Comparison of ENCODE assay signal across 11 cellular contexts in genomic region chr1:226632169-226632884, GRCh38.
DNase-seq lines count a peak whose midpoint lies in the region; ATAC-seq lines count a peak whose summit lies in the region.
"Had no signal": no experiment of that assay in that cellular context is flagged by ENCODE, and none has a peak within 500 bp of the region (broad histone marks: within the 10 kb centered on the region; RNA-seq: fewer than 3 reads in every experiment).

No MANE protein-coding gene starts in this region.

- CTCF ChIA-PET in activated CD4-positive, alpha-beta T cell treated with anti-CD3 and anti-CD28 coated beads for 36 hours (lab: Charles Lee) = interaction anchor here (0.9 to 4.2 kb wide), 17 partner anchors 8 to 195 kb away, joined by 3 to 45 read pairs (median 4); no protein-coding TSS in a partner anchor
- CTCF ChIA-PET in activated CD8-positive, alpha-beta T cell treated with anti-CD3 and anti-CD28 coated beads, Interleukin-2, amount 10 ng/mL, durations not matched to agents 7 days and 5 days (lab: Charles Lee) = interaction anchor here (1.1 to 4.9 kb wide), 13 partner anchors 9 to 224 kb away, joined by 3 to 72 read pairs (median 7); partner anchors contain the start of gene PARP1

- intact Hi-C loops in activated CD4-positive, alpha-beta T cell treated with anti-CD3 and anti-CD28 coated beads for 36 hours (cut with DNase I, micrococcal nuclease) = no loop called here
- intact Hi-C loops in left ventricle myocardium superior (cut with micrococcal nuclease) = loop anchor here (5.0 kb wide), 1 partner anchor 195 kb away; no protein-coding TSS in a partner anchor

- POLR2A ChIA-PET in activated CD4-positive, alpha-beta T cell treated with anti-CD3 and anti-CD28 coated beads for 36 hours (lab: Charles Lee) = interaction anchor here (1.1 kb wide), 1 partner anchor 104 kb away, joined by 3 read pairs; no protein-coding TSS in a partner anchor
- POLR2A ChIA-PET in activated CD8-positive, alpha-beta T cell treated with anti-CD3 and anti-CD28 coated beads, Interleukin-2, amount 10 ng/mL, durations not matched to agents 7 days and 5 days (lab: Charles Lee) = no interaction called here

- peaks cover 1% of the 10 kb centered on the region for H3K9me3 Mint-ChIP-seq in activated CD4-positive, alpha-beta T cell treated with anti-CD3 and anti-CD28 coated beads for 36 hours (ENCODE audit: low read depth)
- H3K9me3 Mint-ChIP-seq in activated CD8-positive, alpha-beta T cell treated with anti-CD3 and anti-CD28 coated beads, Interleukin-2, amount 10 ng/mL, durations not matched to agents 7 days and 5 days (ENCODE audit: insufficient read depth) = no peaks in the 10 kb centered on the region
- H3K9me3 Mint-ChIP-seq in stimulated activated memory B cell treated with anti-CD40 and anti-IgM and Interleukin-4, amounts not matched to agents 10 μg/mL and 1 μg/mL and 100 μg/mL, for 72 hours = peaks cover 4% of the 10 kb centered on the region

- peak overlapping the region; percentile 85 for H3K27ac Mint-ChIP-seq in activated CD4-positive, alpha-beta T cell treated with anti-CD3 and anti-CD28 coated beads for 36 hours
- peak overlapping the region; percentile 68 for H3K27ac Mint-ChIP-seq in activated CD8-positive, alpha-beta T cell treated with anti-CD3 and anti-CD28 coated beads, Interleukin-2, amount 10 ng/mL, durations not matched to agents 7 days and 5 days
- peak overlapping the region; percentile 92 for H3K27ac Mint-ChIP-seq in stimulated activated memory B cell treated with anti-CD40 and anti-IgM and Interleukin-4, amounts not matched to agents 10 μg/mL and 1 μg/mL and 100 μg/mL, for 72 hours

- no peak overlapping the region for H3K4me3 Mint-ChIP-seq in activated CD4-positive, alpha-beta T cell treated with anti-CD3 and anti-CD28 coated beads for 36 hours
- no peak overlapping the region for H3K4me3 Mint-ChIP-seq in activated CD8-positive, alpha-beta T cell treated with anti-CD3 and anti-CD28 coated beads, Interleukin-2, amount 10 ng/mL, durations not matched to agents 7 days and 5 days
- peak overlapping the region; percentile 5 for H3K4me3 Mint-ChIP-seq in stimulated activated memory B cell treated with anti-CD40 and anti-IgM and Interleukin-4, amounts not matched to agents 10 μg/mL and 1 μg/mL and 100 μg/mL, for 72 hours

- peaks cover 37% of the 10 kb centered on the region for H3K36me3 Mint-ChIP-seq in activated CD4-positive, alpha-beta T cell treated with anti-CD3 and anti-CD28 coated beads for 36 hours (ENCODE audit: low read depth)
- H3K36me3 Mint-ChIP-seq in activated CD8-positive, alpha-beta T cell treated with anti-CD3 and anti-CD28 coated beads, Interleukin-2, amount 10 ng/mL, durations not matched to agents 7 days and 5 days (ENCODE audit: low read depth) = peaks cover 26% of the 10 kb centered on the region
- H3K36me3 Mint-ChIP-seq in stimulated activated memory B cell treated with anti-CD40 and anti-IgM and Interleukin-4, amounts not matched to agents 10 μg/mL and 1 μg/mL and 100 μg/mL, for 72 hours = peaks cover 80% of the 10 kb centered on the region

- H3K4me1 Mint-ChIP-seq in activated CD4-positive, alpha-beta T cell treated with anti-CD3 and anti-CD28 coated beads for 36 hours = peaks cover 63% of the 10 kb centered on the region
- peaks cover 44% of the 10 kb centered on the region for H3K4me1 Mint-ChIP-seq in activated CD8-positive, alpha-beta T cell treated with anti-CD3 and anti-CD28 coated beads, Interleukin-2, amount 10 ng/mL, durations not matched to agents 7 days and 5 days (ENCODE audit: low read depth)
- H3K4me1 Mint-ChIP-seq in stimulated activated memory B cell treated with anti-CD40 and anti-IgM and Interleukin-4, amounts not matched to agents 10 μg/mL and 1 μg/mL and 100 μg/mL, for 72 hours = peaks cover 80% of the 10 kb centered on the region

- no peak for ATAC-seq in activated CD4-positive, alpha-beta T cell treated with anti-CD3 and anti-CD28 coated beads for 36 hours
- no peak for ATAC-seq in activated CD8-positive, alpha-beta T cell treated with anti-CD3 and anti-CD28 coated beads, Interleukin-2, amount 10 ng/mL, durations not matched to agents 7 days and 5 days
- ATAC-seq in left ventricle myocardium superior = no peak
- no peak for ATAC-seq in stimulated activated memory B cell treated with anti-CD40 and anti-IgM and Interleukin-4, amounts not matched to agents 10 μg/mL and 1 μg/mL and 100 μg/mL, for 72 hours
- ATAC-seq: K562 had no signal

- no peaks in the 10 kb centered on the region for H3K27me3 Mint-ChIP-seq in activated CD4-positive, alpha-beta T cell treated with anti-CD3 and anti-CD28 coated beads for 36 hours
- no peaks in the 10 kb centered on the region for H3K27me3 Mint-ChIP-seq in activated CD8-positive, alpha-beta T cell treated with anti-CD3 and anti-CD28 coated beads, Interleukin-2, amount 10 ng/mL, durations not matched to agents 7 days and 5 days (ENCODE audit: low read depth)
- H3K27me3 Mint-ChIP-seq in stimulated activated memory B cell treated with anti-CD40 and anti-IgM and Interleukin-4, amounts not matched to agents 10 μg/mL and 1 μg/mL and 100 μg/mL, for 72 hours = no peaks in the 10 kb centered on the region

- no peak for DNase-seq in activated CD4-positive, alpha-beta T cell treated with anti-CD3 and anti-CD28 coated beads for 36 hours
- no peak for DNase-seq in activated CD4-positive, alpha-beta T cell treated with anti-CD3 and anti-CD28 coated beads, Interleukin-2, amount 50 U/mL, for 48 hours
- DNase-seq in activated CD8-positive, alpha-beta T cell treated with anti-CD3 and anti-CD28 coated beads, Interleukin-2, amount 10 ng/mL, durations not matched to agents 7 days and 5 days = no peak
- DNase-seq in left ventricle myocardium superior (peak; percentile 23), RKO (ENCODE audit: low spot score) (no peak), foreskin melanocyte (no peak), DMS53 (lab: John Stamatoyannopoulos, UW) (no peak)
- DNase-seq: colonic mucosa, SJCRH30 had no signal
